Comparison of ENCODE assay signal across 7 cellular contexts in genomic region chr2:201149821-201150165, GRCh38. TPM values are rescaled to one million over a fixed set of nuclear protein-coding genes. Genes with fewer than 3 reads are reported as not detected.
A peak's percentile ranks its signal among the peaks of the same experiment; 100 is the strongest.
DNase-seq lines count a peak whose midpoint lies in the region; ATAC-seq and TF ChIP-seq lines count a peak whose summit lies in the region.
"Not testable (repeated sequence)": the region's sequence is repeated elsewhere in the genome, so short reads cannot be mapped to it uniquely, and the experiment has no call there.

No MANE protein-coding gene starts in this region.

- H2AFZ ChIP-seq in PC-3 (ENCODE audit: low read length) = not testable (repeated sequence)

- 40 to 90% methylated on average over 1 to 6 of the region's 8 CpGs for WGBS in gastroesophageal sphincter (ENCODE audit: low coverage in 1 of 2), 2 donors

- peak overlapping the region; percentile 84 for H3K4me2 ChIP-seq in PC-3 (ENCODE audit: low read length)

- POLR2A ChIA-PET in PC-3 (lab: Charles Lee; ENCODE audit: unreplicated experiment) = not testable (repeated sequence)

- CTCF ChIA-PET in PC-3 (lab: Charles Lee) = interaction anchor here (0.7 kb wide), 1 partner anchor 8 kb away, joined by 3 read pairs; no protein-coding TSS in a partner anchor
- CTCF ChIA-PET in activated CD8-positive, alpha-beta memory T cell treated with anti-CD3 and anti-CD28 coated beads, Interleukin-2, amount 10 ng/mL, durations not matched to agents 7 days and 5 days (lab: Charles Lee) = interaction anchor here (1.1 kb wide), 1 partner anchor 9 kb away, joined by 3 read pairs; no protein-coding TSS in a partner anchor

- H3K27me3 ChIP-seq in PC-3 (ENCODE audit: low read length); gastroesophageal sphincter; lower lobe of right lung (ENCODE audit: low read depth): not testable (repeated sequence)

- not testable (repeated sequence) for TF ChIP-seq CTCF in PC-3 (conservative IDR thresholded peaks at IDR 0.05; ENCODE audit: low read depth, low read length); gastroesophageal sphincter (IDR thresholded peaks at IDR 0.05); lower lobe of right lung (IDR thresholded peaks at IDR 0.05)

- H3K9me3 Mint-ChIP-seq in activated CD8-positive, alpha-beta memory T cell treated with anti-CD3 and anti-CD28 coated beads, Interleukin-2, amount 10 ng/mL, durations not matched to agents 7 days and 5 days (ENCODE audit: low read depth); central memory CD8-positive, alpha-beta T cell: not testable (repeated sequence)

- not testable (repeated sequence) for H3K9me3 ChIP-seq in PC-3 (ENCODE audit: low read length); gastroesophageal sphincter; lower lobe of right lung

- peaks cover 21% of the 10 kb centered on the region for H3F3A ChIP-seq in PC-3 (ENCODE audit: low read length, unreplicated experiment)

- intact Hi-C loops in PC-3 (cut with micrococcal nuclease) = loop anchor here (1.0 to 10.0 kb wide), 4 partner anchors 9 to 185 kb away; partner anchors contain the start of gene ORC2
- intact Hi-C loops in lower lobe of right lung (cut with DNase I) = not testable (repeated sequence)

- not testable (repeated sequence) for BruUV-seq in PC-3 (replicated peaks; lab: Mats Ljungman, UMichigan)

- H3K4me1 Mint-ChIP-seq in activated CD8-positive, alpha-beta memory T cell treated with anti-CD3 and anti-CD28 coated beads, Interleukin-2, amount 10 ng/mL, durations not matched to agents 7 days and 5 days = peaks cover 36% of the 10 kb centered on the region
- H3K4me1 Mint-ChIP-seq in central memory CD8-positive, alpha-beta T cell = peaks cover 54% of the 10 kb centered on the region

- H3K4me3 ChIP-seq in PC-3 (ENCODE audit: low read length) = peak overlapping the region; percentile 52
- not testable (repeated sequence) for H3K4me3 ChIP-seq in gastroesophageal sphincter, lower lobe of right lung

- H4K20me1 ChIP-seq in PC-3 (ENCODE audit: low read length) = not testable (repeated sequence)

- not testable (repeated sequence) for H3K27me3 Mint-ChIP-seq in activated CD8-positive, alpha-beta memory T cell treated with anti-CD3 and anti-CD28 coated beads, Interleukin-2, amount 10 ng/mL, durations not matched to agents 7 days and 5 days; central memory CD8-positive, alpha-beta T cell

- peaks cover 46% of the 10 kb centered on the region for H3K4me1 ChIP-seq in PC-3 (ENCODE audit: insufficient read depth, low read length)
- H3K4me1 ChIP-seq in gastroesophageal sphincter = peaks cover 4 to 52% (median 14%) of the 10 kb centered on the region in 3 donors
- peaks cover 60% of the 10 kb centered on the region for H3K4me1 ChIP-seq in lower lobe of right lung

- not testable (repeated sequence) for TF ChIP-seq EP300 in gastroesophageal sphincter (IDR thresholded peaks at IDR 0.05)

- H3K27ac Mint-ChIP-seq in activated CD8-positive, alpha-beta memory T cell treated with anti-CD3 and anti-CD28 coated beads, Interleukin-2, amount 10 ng/mL, durations not matched to agents 7 days and 5 days = peak overlapping the region; percentile 16
- H3K27ac Mint-ChIP-seq in central memory CD8-positive, alpha-beta T cell (ENCODE audit: low read depth) = peak overlapping the region; percentile 93

- H3K4me3 Mint-ChIP-seq in activated CD8-positive, alpha-beta memory T cell treated with anti-CD3 and anti-CD28 coated beads, Interleukin-2, amount 10 ng/mL, durations not matched to agents 7 days and 5 days; central memory CD8-positive, alpha-beta T cell: not testable (repeated sequence)

- not testable (repeated sequence) for TF ChIP-seq POLR2A in gastroesophageal sphincter (IDR thresholded peaks at IDR 0.05)

- ATAC-seq in PC-3 (peak; percentile 49), lower lobe of right lung (peak; percentile 38 to 40)
- not testable (repeated sequence) for ATAC-seq in activated CD8-positive, alpha-beta memory T cell treated with anti-CD3 and anti-CD28 coated beads, Interleukin-2, amount 10 ng/mL, durations not matched to agents 7 days and 5 days; central memory CD8-positive, alpha-beta T cell (replicated peaks; ENCODE audit: extremely low read depth, poor library complexity, severe bottlenecking); gastroesophageal sphincter

- H3K9ac ChIP-seq in PC-3 (ENCODE audit: low read length) = peak overlapping the region; percentile 37

- H3K9me2 ChIP-seq in PC-3 (replicated peaks; ENCODE audit: low read length) = not testable (repeated sequence)

- H3K79me2 ChIP-seq in PC-3 (ENCODE audit: low read length) = peaks cover 12% of the 10 kb centered on the region

- H3K36me3 ChIP-seq in PC-3 (ENCODE audit: low read depth, low read length) = not testable (repeated sequence)
- peaks cover 0 to 82% of the 10 kb centered on the region in 2 donors for H3K36me3 ChIP-seq in gastroesophageal sphincter
- peaks cover 96% of the 10 kb centered on the region for H3K36me3 ChIP-seq in lower lobe of right lung

- peak overlapping the region; percentile 89 for H3K27ac ChIP-seq in PC-3 (ENCODE audit: low read length)
- H3K27ac ChIP-seq in gastroesophageal sphincter = peak overlapping the region; percentile 79 to 94 (median 80)
- H3K27ac ChIP-seq in lower lobe of right lung = peak overlapping the region; percentile 76

- peak; percentile 92 for DNase-seq in ELR (ENCODE audit: low read depth)
- peak; percentile 88 for DNase-seq in PC-3
- DNase-seq in activated CD8-positive, alpha-beta memory T cell treated with anti-CD3 and anti-CD28 coated beads, Interleukin-2, amount 10 ng/mL, durations not matched to agents 7 days and 5 days; central memory CD8-positive, alpha-beta T cell (ENCODE audit: low spot score in 2 of 2); lower lobe of right lung: not testable (repeated sequence)
- DNase-seq in renal cortical epithelial cell (ENCODE audit: low read depth) = peak; percentile 93

- H3K36me3 Mint-ChIP-seq in activated CD8-positive, alpha-beta memory T cell treated with anti-CD3 and anti-CD28 coated beads, Interleukin-2, amount 10 ng/mL, durations not matched to agents 7 days and 5 days = peaks cover 68% of the 10 kb centered on the region
- H3K36me3 Mint-ChIP-seq in central memory CD8-positive, alpha-beta T cell (ENCODE audit: insufficient read depth) = peaks cover 64% of the 10 kb centered on the region

RNA-seq across cellular contexts. Expression of gene CASP10, which starts 33.1 kb away (rescaled TPM):
- total RNA-seq in PC-3 (2014; rRNA removed) (1.3 and 4.2 TPM in 2 replicates), gastroesophageal sphincter (1 to 10 TPM; 2.6 to 7.5 (median 6.3) TPM), lower lobe of right lung (26.7 TPM), renal cortical epithelial cell (10.6 and 24.1 TPM in 2 replicates)
- 10 to 100 TPM; 26.6 to 37.4 TPM for total RNA-seq in activated CD8-positive, alpha-beta memory T cell treated with anti-CD3 and anti-CD28 coated beads, Interleukin-2, amount 10 ng/mL, durations not matched to agents 7 days and 5 days

RNA-seq across cellular contexts. Expression of gene CFLAR, which starts 33.8 kb away (rescaled TPM):
- 32.1 and 33.5 TPM in 2 replicates for total RNA-seq in PC-3 (2014; rRNA removed)
- 100 to 1,000 TPM; 193 to 242 TPM for total RNA-seq in activated CD8-positive, alpha-beta memory T cell treated with anti-CD3 and anti-CD28 coated beads, Interleukin-2, amount 10 ng/mL, durations not matched to agents 7 days and 5 days
- 100 to 1,000 TPM; 145 to 346 (median 176) TPM for total RNA-seq in gastroesophageal sphincter
- 345 TPM for total RNA-seq in lower lobe of right lung
- total RNA-seq in renal cortical epithelial cell = 253 and 297 TPM in 2 replicates
